Comparison of ENCODE assay signal across 8 cellular contexts in the genomic region with DNA sequence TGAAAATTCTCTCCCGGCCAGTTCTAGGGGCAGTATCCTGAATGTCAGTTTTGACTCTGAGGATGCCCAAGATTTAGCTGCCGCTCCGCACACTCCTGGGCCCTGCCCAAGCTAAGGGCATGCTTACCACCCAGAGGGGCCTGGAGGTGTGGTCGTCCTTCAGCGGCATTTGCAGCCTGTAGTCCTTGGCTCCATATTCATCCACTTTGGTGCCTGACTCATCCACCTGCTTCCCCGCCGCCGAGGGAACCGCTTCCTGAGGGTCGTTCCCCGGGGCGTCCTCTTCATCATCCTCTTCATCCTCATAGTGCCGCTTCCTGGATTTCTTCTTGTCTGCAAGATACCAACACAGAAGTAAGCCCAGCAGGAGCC. TPM values are rescaled to one million over a fixed set of nuclear protein-coding genes. Genes with fewer than 3 reads are reported as not detected.
DNase-seq lines count a peak whose midpoint lies in the region; ATAC-seq and TF ChIP-seq lines count a peak whose summit lies in the region.

No MANE protein-coding gene starts in this region.

- no peaks in the 10 kb centered on the region for H3K9me3 ChIP-seq in thymus (ENCODE audit: control insufficient read depth)

- intact Hi-C loops in left colon (cut with DNase I, micrococcal nuclease) = no loop called here

- in situ Hi-C loops in brain microvascular endothelial cell (cut with HindIII; ENCODE audit: low pct_ligation_motif_present, low sequenced_read_pairs) = no loop called here

- ATAC-seq in GM18499 (IDR thresholded peaks at IDR 0.05; ENCODE audit: insufficient read depth, unreplicated experiment) (peak; percentile 5), left colon (peak; percentile 6), HG03097 (IDR thresholded peaks at IDR 0.05; ENCODE audit: low FRiP score, unreplicated experiment) (no peak), GM18505 (IDR thresholded peaks at IDR 0.05; ENCODE audit: unreplicated experiment) (no peak)

- DNase-seq in LNCaP clone FGC (ENCODE audit: low read depth) (no peak), brain microvascular endothelial cell (no peak), left colon (no peak), occipital lobe (lab: John Stamatoyannopoulos, UW) (no peak)

- 26% methylated on average over 13 of the region's 13 CpGs for WGBS in thymus

- H3K4me1 ChIP-seq in thymus (ENCODE audit: control insufficient read depth, insufficient read depth, low read length) = peaks cover 9% of the 10 kb centered on the region

- TF ChIP-seq CTCF in LNCaP clone FGC (IDR thresholded peaks at IDR 0.05; ENCODE audit: control insufficient read depth, extremely low read depth, insufficient read depth) = no peak
- TF ChIP-seq CTCF in brain microvascular endothelial cell (IDR thresholded peaks at IDR 0.05; ENCODE audit: low read depth, low read length, missing control alignments) = no peak

- H3K27ac ChIP-seq in brain microvascular endothelial cell (no peak overlapping the region), thymus (ENCODE audit: low read depth) (peak overlapping the region; percentile 77)

- H3K27me3 ChIP-seq in brain microvascular endothelial cell (replicated peaks) (no peaks in the 10 kb centered on the region), thymus (ENCODE audit: control insufficient read depth, insufficient read depth) (no peaks in the 10 kb centered on the region)

- H3K36me3 ChIP-seq in brain microvascular endothelial cell (replicated peaks) (peaks cover 41% of the 10 kb centered on the region), thymus (ENCODE audit: control insufficient read depth, insufficient read depth) (peaks cover 40% of the 10 kb centered on the region)

- TF ChIP-seq POLR2A in GM18505 (IDR thresholded peaks at IDR 0.05; ENCODE audit: borderline replicate concordance, extremely low read depth, insufficient read depth, insufficient read length) = no peak

- H3K4me3 ChIP-seq in LNCaP clone FGC (ENCODE audit: low read depth, low read length) = peak overlapping the region; percentile 92
- H3K4me3 ChIP-seq in brain microvascular endothelial cell (ENCODE audit: low read depth, low read length) = peak overlapping the region; percentile 97
- H3K4me3 ChIP-seq in thymus (ENCODE audit: low read length) = peak overlapping the region; percentile 81

RNA-seq across cellular contexts. Expression of gene ERCC3, which starts 0.6 kb away (rescaled TPM):
- total RNA-seq in left colon (10 to 100 TPM; 27.9 to 30.0 TPM), occipital lobe (43.0 TPM)
- 36.9 TPM for polyA plus RNA-seq in thymus

Comparison
In these comparisons a context has a peak if more than half of its experiments do, and no peak if none do; other contexts are left out.
1. ATAC-seq: peak in GM18499 (single experiment) and left colon (single experiment); none in HG03097 (single experiment) and GM18505 (single experiment).
2. Peak in every context shown above with its lines, with median percentiles within 50 percentile points of each other: H3K4me3 ChIP-seq.